ENCODE assay signal across 8 cellular contexts in the genomic region with DNA sequence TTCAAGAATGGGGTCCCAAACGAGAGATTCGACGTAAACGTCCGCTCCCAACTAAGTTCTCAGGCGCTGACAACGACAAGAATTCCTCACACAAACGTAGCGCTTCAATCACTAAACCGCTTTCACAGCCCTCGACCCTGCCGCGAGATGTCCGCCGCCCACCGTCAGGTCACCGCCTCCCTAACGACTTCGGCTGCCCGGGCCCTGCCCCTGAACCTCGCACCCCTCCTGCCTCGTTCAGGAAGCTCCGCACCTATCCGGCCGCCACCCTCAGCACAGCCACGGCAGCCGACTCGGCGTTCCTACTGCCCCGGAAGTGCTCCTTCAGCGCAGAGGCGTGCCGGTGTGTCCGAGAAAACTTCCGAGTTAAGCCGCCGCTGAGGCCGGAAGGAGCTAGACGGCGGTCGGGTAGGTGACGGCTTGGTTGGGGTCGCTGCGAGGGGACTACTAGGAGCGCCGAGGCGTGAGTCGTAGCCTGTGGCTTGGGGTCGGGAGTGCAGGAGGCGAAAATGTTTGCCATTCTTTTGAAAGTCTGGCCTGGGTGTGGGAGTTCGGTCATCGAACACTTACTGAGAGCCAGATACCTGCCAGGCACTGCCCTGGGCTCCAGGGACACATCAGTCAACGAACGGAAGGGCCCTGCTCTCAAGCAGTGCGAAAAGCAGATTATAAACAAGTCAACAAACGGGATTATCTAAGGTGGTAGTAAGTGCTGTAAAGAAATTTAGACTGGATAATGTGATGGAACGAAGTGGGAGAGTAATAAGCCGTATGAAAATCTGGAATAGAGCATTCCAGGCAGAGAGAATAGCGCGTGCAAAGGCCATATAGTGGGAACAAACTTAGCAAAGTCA. TPM values are rescaled to one million over a fixed set of nuclear protein-coding genes. Genes with fewer than 3 reads are reported as not detected.
DNase-seq lines count a peak whose midpoint lies in the region; ATAC-seq and TF ChIP-seq lines count a peak whose summit lies in the region.

Gene FAM114A2, minus strand, starts transcription at position 307 of the 854 bp plus-strand sequence. CDS start 3,957 bp downstream, outside the sequence.
Gene MFAP3, plus strand, starts transcription at position 364 of the 854 bp plus-strand sequence. CDS start 10,756 bp downstream, outside the sequence.

- peak within 1 kb of the TSS; percentile 89 for H3K4me3 Mint-ChIP-seq in type B pancreatic cell

- H3K4me1 Mint-ChIP-seq in type B pancreatic cell (ENCODE audit: unreplicated experiment): peaks cover 13% of the 10 kb centered on the region

- H3K27ac ChIP-seq in adrenal gland (peak within 1 kb of the TSS; percentile 1 to 91 (median 80)), heart right ventricle (peak within 1 kb of the TSS; percentile 59 to 96 (median 88))

- TF ChIP-seq CTCF in GM13977 (IDR thresholded peaks at IDR 0.05; ENCODE audit: extremely low read depth, insufficient read depth, missing control alignments): no peak
- TF ChIP-seq CTCF in adrenal gland (IDR thresholded peaks at IDR 0.05): no peak
- peak in 1 of 9 donors; percentile 9 for TF ChIP-seq CTCF in heart right ventricle (IDR thresholded peaks at IDR 0.05)
- no peak for TF ChIP-seq CTCF in type B pancreatic cell (conservative IDR thresholded peaks at IDR 0.05)

- H3K36me3 ChIP-seq in adrenal gland (replicated peaks in 1 of 2) (no peaks in the 10 kb centered on the region), heart right ventricle (peaks cover 0 to 9% (median 0%) of the 10 kb centered on the region in 9 donors)

- peak within 1 kb of the TSS; percentile 98 for H3K27ac Mint-ChIP-seq in type B pancreatic cell

- DNase-seq in GM13977 (ENCODE audit: low spot score) (peak; percentile 86), NCI-H146 treated with DMSO at 0.1 percent for 48 hours (lab: John Stamatoyannopoulos, UW; ENCODE audit: unreplicated experiment) (peak; percentile 59), T-helper 1 cell (peak; percentile 76 to 93 (median 83)), adrenal gland (peak; percentile 82 to 92 (median 88)), heart right ventricle (peak; percentile 88 to 91), posterior cingulate gyrus (peak; percentile 78 to 98 (median 89)), type B pancreatic cell (ENCODE audit: extremely low spot score, unreplicated experiment) (peak; percentile 90)

- H3K27me3 ChIP-seq in adrenal gland (no peaks in the 10 kb centered on the region), heart right ventricle (no peaks in the 10 kb centered on the region)

- intact Hi-C loops in adrenal gland (cut with DNase I): no loop called here
- intact Hi-C loops in heart right ventricle (cut with DNase I): loop anchor here in 3 of 10 donors (5.0 kb wide), 1 partner anchor 37 kb away; no protein-coding TSS in a partner anchor
- intact Hi-C loops in posterior cingulate gyrus (cut with DNase I): no loop called here

- TF ChIP-seq POLR2A in adrenal gland (IDR thresholded peaks at IDR 0.05): peak; percentile 56 to 79

- no peaks in the 10 kb centered on the region for H3K9me3 Mint-ChIP-seq in type B pancreatic cell

- no peaks in the 10 kb centered on the region for H3K27me3 Mint-ChIP-seq in type B pancreatic cell

- peaks cover 12 to 46% of the 10 kb centered on the region in 2 donors for H3K4me1 ChIP-seq in adrenal gland (replicated peaks in 1 of 2)
- peaks cover 0 to 66% (median 57%) of the 10 kb centered on the region in 9 donors for H3K4me1 ChIP-seq in heart right ventricle

- in situ Hi-C loops in GM13977 (cut with MboI; ENCODE audit: low pct_unique_long_range_greater_than_20kb, low sequenced_read_pairs, unreplicated experiment): no loop called here

- H3K36me3 Mint-ChIP-seq in type B pancreatic cell: no peaks in the 10 kb centered on the region

- 0 to 1% (median 1%) methylated on average over 17 to 60 of the region's 60 CpGs for WGBS in adrenal gland, 4 donors
- 0% methylated on average over 60 of the region's 60 CpGs for WGBS in heart right ventricle, 2 donors

- peak within 1 kb of the TSS; percentile 33 to 91 (median 70) for H3K4me3 ChIP-seq in adrenal gland
- peak within 1 kb of the TSS; percentile 63 to 92 (median 76) for H3K4me3 ChIP-seq in heart right ventricle

- ATAC-seq in HG02852 (IDR thresholded peaks at IDR 0.05; ENCODE audit: unreplicated experiment): peak; percentile 96
- peak; percentile 97 to 100 (median 99) for ATAC-seq in heart right ventricle

- no peaks in the 10 kb centered on the region for H3K9me3 ChIP-seq in adrenal gland (replicated peaks in 1 of 3)
- H3K9me3 ChIP-seq in heart right ventricle: no peaks in the 10 kb centered on the region

RNA-seq across cellular contexts. Expression of gene FAM114A2, which starts in this region (rescaled TPM):
- total RNA-seq in adrenal gland: 10 to 100 TPM; 14.0 to 43.7 (median 25.1) TPM
- polyA plus RNA-seq in adrenal gland: 10 to 100 TPM in 2 of 3 donors, 1 to 10 TPM in 1; 6.5 to 32.7 (median 11.2) TPM
- 10 to 100 TPM; 25.5 to 47.5 (median 36.5) TPM for total RNA-seq in heart right ventricle
- 10 to 100 TPM in 1 of 2 donors, 1 to 10 TPM in 1; 7.8 to 13.0 TPM for polyA plus RNA-seq in heart right ventricle
- 18.5 and 30.4 TPM in 2 replicates for total RNA-seq in type B pancreatic cell (ENCODE audit: low replicate concordance)

RNA-seq across cellular contexts. Expression of gene MFAP3, which starts in this region (rescaled TPM):
- total RNA-seq in adrenal gland (10 to 100 TPM; 23.4 to 46.5 (median 31.9) TPM), heart right ventricle (10 to 100 TPM; 23.2 to 44.3 (median 34.1) TPM), type B pancreatic cell (ENCODE audit: low replicate concordance) (35.4 and 37.9 TPM in 2 replicates)
- polyA plus RNA-seq in adrenal gland (10 to 100 TPM in 1 of 3 donors, 1 to 10 TPM in 2; 1.4 to 26.6 (median 2.2) TPM), heart right ventricle (1 to 10 TPM; 2.7 to 8.5 TPM)

Comparison
In these comparisons a context has a peak if more than half of its experiments do, and no peak if none do; other contexts are left out.
1. Peak in every context shown above with its lines: DNase-seq, ATAC-seq, H3K4me3 ChIP-seq and H3K27ac ChIP-seq.